Comparison of ENCODE assay signal across 10 cellular contexts in the genomic region with DNA sequence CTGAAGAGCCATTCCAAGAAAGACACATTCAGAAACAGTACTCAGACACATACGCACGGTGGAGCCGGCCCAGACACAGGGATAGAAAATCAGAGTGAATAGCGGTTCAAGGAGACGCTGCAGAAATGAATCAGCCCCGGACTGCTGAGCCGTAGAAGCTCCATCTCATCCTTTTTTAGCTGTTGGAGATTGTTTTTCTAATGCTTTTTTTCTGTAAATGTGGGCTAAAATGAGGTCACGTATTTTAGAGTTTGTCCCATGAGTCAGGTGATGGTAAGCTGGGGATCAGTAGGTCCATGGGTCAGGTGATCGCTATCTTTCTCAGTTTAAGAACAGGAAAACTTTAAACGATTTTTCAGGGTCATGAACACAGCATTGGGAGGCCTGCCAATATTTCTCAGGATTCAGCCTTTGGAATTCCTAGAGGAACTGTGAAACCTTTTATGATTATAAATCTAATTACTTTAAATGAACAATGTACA.
A peak's percentile ranks its signal among the peaks of the same experiment; 100 is the strongest.
DNase-seq lines count a peak whose midpoint lies in the region; ATAC-seq and TF ChIP-seq lines count a peak whose summit lies in the region.
"Had no signal": no experiment of that assay in that cellular context is flagged by ENCODE, and none has a peak within 500 bp of the region (broad histone marks: within the 10 kb centered on the region; RNA-seq: fewer than 3 reads in every experiment).

No MANE protein-coding gene starts in this region.

- no peak overlapping the region for H3K4me3 ChIP-seq in AG10803 (ENCODE audit: low read length)
- H3K4me3 ChIP-seq in PC-3 (ENCODE audit: low read length): peak overlapping the region; percentile 8; the same call in 1 of the 2 replicates
- peak overlapping the region; percentile 12 for H3K4me3 ChIP-seq in fibroblast of mammary gland (ENCODE audit: control insufficient read depth, low read depth, low read length)
- H3K4me3 ChIP-seq in ovary: no peak overlapping the region
- H3K4me3 ChIP-seq in lower leg skin (ENCODE audit: low read depth, poor library complexity, severe bottlenecking): no peak overlapping the region

- TF ChIP-seq EP300 in ovary (IDR thresholded peaks at IDR 0.05): no peak

- H3K36me3 ChIP-seq in PC-3 (ENCODE audit: low read depth, low read length): no peaks in the 10 kb centered on the region
- H3K36me3 ChIP-seq in ovary: no peaks in the 10 kb centered on the region

- H3K4me1 ChIP-seq in PC-3 (ENCODE audit: insufficient read depth, low read length) (peaks cover 54% of the 10 kb centered on the region), ovary (ENCODE audit: insufficient read depth) (peaks cover 2% of the 10 kb centered on the region)

- WGBS in ovary, 3 donors: 3 to 8% (median 3%) methylated on average over 10 of the region's 10 CpGs
- WGBS in lower leg skin, 2 donors: 80 to 86% methylated on average over 10 of the region's 10 CpGs

- no peaks in the 10 kb centered on the region for H3K9me2 ChIP-seq in PC-3 (replicated peaks; ENCODE audit: low read length)

- no TSS peak for BruUV-seq in PC-3 (replicated peaks; lab: Mats Ljungman, UMichigan)

- TF ChIP-seq POLR2A in ovary (IDR thresholded peaks at IDR 0.05) (no peak), lower leg skin (IDR thresholded peaks at IDR 0.05) (no peak)

- no peaks in the 10 kb centered on the region for H3K79me2 ChIP-seq in PC-3 (ENCODE audit: low read length)

- intact Hi-C loops in PC-3 (cut with micrococcal nuclease): loop anchor here (1.0 to 10.0 kb wide), 6 partner anchors 21 to 533 kb away; a partner anchor contains a TSS
- intact Hi-C loops in ovary (cut with DNase I): no loop called here
- intact Hi-C loops in lower leg skin (cut with DNase I; ENCODE audit: low total_unique reads): no loop called here

- H2AFZ ChIP-seq in PC-3 (ENCODE audit: low read length): peak overlapping the region; percentile 27

- TF ChIP-seq CTCF in AG10803 (conservative IDR thresholded peaks at IDR 0.05; ENCODE audit: low read length): no peak
- TF ChIP-seq CTCF in PC-3 (conservative IDR thresholded peaks at IDR 0.05; ENCODE audit: low read depth, low read length): no peak
- no peak for TF ChIP-seq CTCF in fibroblast of mammary gland (conservative IDR thresholded peaks at IDR 0.05; ENCODE audit: control insufficient read depth, insufficient read depth, low read depth, low read length)
- no peak for TF ChIP-seq CTCF in ovary (IDR thresholded peaks at IDR 0.05)
- TF ChIP-seq CTCF in lower leg skin (IDR thresholded peaks at IDR 0.05): no peak

- H3K27ac ChIP-seq in PC-3 (ENCODE audit: low read length) (peak overlapping the region; percentile 46), ovary (peak overlapping the region in 1 of 2 donors; percentile 16)

- peaks cover 8% of the 10 kb centered on the region for H3F3A ChIP-seq in PC-3 (ENCODE audit: low read length, unreplicated experiment)

- CTCF ChIA-PET in PC-3 (lab: Charles Lee): interaction anchor here (1.0 to 2.8 kb wide), 4 partner anchors 22 to 71 kb away, joined by 4 to 39 read pairs (median 9); no protein-coding TSS in a partner anchor

- H3K9ac ChIP-seq in PC-3 (ENCODE audit: low read length): peak overlapping the region; percentile 1; the same call in 1 of the 2 replicates

- DNase-seq in AG10803 (ENCODE audit: low read depth): peak; percentile 49
- DNase-seq in PC-3: peak; percentile 75
- peak; percentile 77 for DNase-seq in fibroblast of mammary gland (ENCODE audit: low read depth)
- DNase-seq in ovary: peak; percentile 41 to 63 (median 42)
- no peak for DNase-seq in HT-29 (ENCODE audit: low spot score)
- DNase-seq in lower leg skin (ENCODE audit: low spot score in 2 of 2): no peak
- no peak for DNase-seq in AML-193 (lab: John Stamatoyannopoulos, UW)
- DNase-seq: NCI-H2107, T-cell had no signal

- peak overlapping the region; percentile 50 for H3K4me2 ChIP-seq in PC-3 (ENCODE audit: low read length)

- H3K9me3 ChIP-seq in PC-3 (ENCODE audit: low read length) (no peaks in the 10 kb centered on the region), ovary (no peaks in the 10 kb centered on the region)

- H4K20me1 ChIP-seq in PC-3 (ENCODE audit: low read length): no peaks in the 10 kb centered on the region

- ATAC-seq in PC-3 (peak; percentile 5), HG03342 (IDR thresholded peaks at IDR 0.05; ENCODE audit: unreplicated experiment) (no peak)
- ATAC-seq: T-cell had no signal

- POLR2A ChIA-PET in PC-3 (lab: Charles Lee; ENCODE audit: unreplicated experiment): no interaction called here

- no peaks in the 10 kb centered on the region for H3K27me3 ChIP-seq in PC-3 (ENCODE audit: low read length)
- no peaks in the 10 kb centered on the region for H3K27me3 ChIP-seq in ovary

Comparison
In these comparisons a context has a peak if more than half of its experiments do, and no peak if none do; other contexts are left out.
1. DNase-seq: peak in AG10803 (single experiment), PC-3 (single experiment), fibroblast of mammary gland (single experiment) and ovary (5 of 5); none in HT-29 (single experiment), lower leg skin (0 of 2) and AML-193 (0 of 2).
2. H3K4me3 ChIP-seq: peak in PC-3 (single experiment) and fibroblast of mammary gland (single experiment); none in AG10803 (single experiment), ovary (single experiment) and lower leg skin (single experiment).